Comparison of ENCODE assay signal across 12 cellular contexts in genomic region chr10:909831-910230, GRCh38. TPM values are rescaled to one million over a fixed set of nuclear protein-coding genes. Genes with fewer than 3 reads are reported as not detected.
DNase-seq lines count a peak whose midpoint lies in the region; ATAC-seq and TF ChIP-seq lines count a peak whose summit lies in the region.
"Had no signal": no experiment of that assay in that cellular context is flagged by ENCODE, and none has a peak within 500 bp of the region (broad histone marks: within the 10 kb centered on the region; RNA-seq: fewer than 3 reads in every experiment).

No MANE protein-coding gene starts in this region.

- peaks cover 0 to 8% of the 10 kb centered on the region in 2 donors for H3K36me3 ChIP-seq in ascending aorta
- H3K36me3 ChIP-seq in right atrium auricular region = no peaks in the 10 kb centered on the region
- H3K36me3 ChIP-seq in psoas muscle (ENCODE audit: insufficient read depth in 1 of 2, low read depth in 1 of 2) = peaks cover 0 to 42% of the 10 kb centered on the region in 2 donors

- no peak for TF ChIP-seq CTCF in ascending aorta (IDR thresholded peaks at IDR 0.05)
- no peak for TF ChIP-seq CTCF in right atrium auricular region (IDR thresholded peaks at IDR 0.05)
- TF ChIP-seq CTCF in psoas muscle (IDR thresholded peaks at IDR 0.05) = no peak

- H3K4me3 ChIP-seq in ascending aorta = no peak overlapping the region
- H3K4me3 ChIP-seq in right atrium auricular region = no peak overlapping the region
- H3K4me3 ChIP-seq in psoas muscle = no peak overlapping the region
- H3K4me3 ChIP-seq: coronary artery had no signal

- H3K27ac ChIP-seq in ascending aorta = peak overlapping the region; percentile 42 to 68
- peak overlapping the region; percentile 34 to 64 for H3K27ac ChIP-seq in right atrium auricular region
- H3K27ac ChIP-seq in psoas muscle = no peak overlapping the region

- 57 to 64% (median 63%) methylated on average over 3 of the region's 3 CpGs for WGBS in psoas muscle, 3 donors

- H3K4me1 ChIP-seq in ascending aorta (peaks cover 5 to 11% of the 10 kb centered on the region in 2 donors), right atrium auricular region (peaks cover 0 to 18% of the 10 kb centered on the region in 2 donors), psoas muscle (peaks cover 10% of the 10 kb centered on the region)

- intact Hi-C loops in ascending aorta (cut with DNase I) (no loop called here), psoas muscle (cut with DNase I) (no loop called here)

- ATAC-seq in psoas muscle (peak in 3 of 4 donors; percentile 25 to 69 (median 55)), GM21390 (IDR thresholded peaks at IDR 0.05; ENCODE audit: unreplicated experiment) (no peak)

- H3K27me3 ChIP-seq in ascending aorta = no peaks in the 10 kb centered on the region
- no peaks in the 10 kb centered on the region for H3K27me3 ChIP-seq in right atrium auricular region
- H3K27me3 ChIP-seq in psoas muscle (ENCODE audit: insufficient read depth in 3 of 3, low read length in 2 of 3) = no peaks in the 10 kb centered on the region

- H3K9me3 ChIP-seq in ascending aorta (no peaks in the 10 kb centered on the region), right atrium auricular region (no peaks in the 10 kb centered on the region), psoas muscle (no peaks in the 10 kb centered on the region)

- DNase-seq in EL (peak; percentile 61), ascending aorta (ENCODE audit: low spot score in 2 of 2) (no peak), right atrium auricular region (ENCODE audit: low spot score) (no peak), psoas muscle (no peak), cerebellar cortex (ENCODE audit: low spot score) (no peak), HUDEP-2 (lab: John Stamatoyannopoulos, UW; ENCODE audit: unreplicated experiment in 76 of 76) (no peak)
- no peak for DNase-seq in effector CD8-positive, alpha-beta T cell (lab: John Stamatoyannopoulos, UW)
- DNase-seq: DMS53; NCI-H524; stimulated activated CD4-positive, alpha-beta T cell treated with anti-CD3 and anti-CD28 coated beads, Interleukin-4, amount 100 ng/mL, for 4 hours had no signal

RNA-seq across cellular contexts. Expression of gene LARP4B, which starts 21.7 kb away (rescaled TPM):
- 31.6 TPM for total RNA-seq in ascending aorta
- total RNA-seq in right atrium auricular region = 10 to 100 TPM; 24.2 to 26.1 TPM
- total RNA-seq in psoas muscle = 10 to 100 TPM; 66.6 to 88.3 (median 79.6) TPM
- 10 to 100 TPM; 16.6 to 38.9 (median 21.7) TPM for polyA plus RNA-seq in psoas muscle
